ENCODE assay signal across 11 cellular contexts in the genomic region with DNA sequence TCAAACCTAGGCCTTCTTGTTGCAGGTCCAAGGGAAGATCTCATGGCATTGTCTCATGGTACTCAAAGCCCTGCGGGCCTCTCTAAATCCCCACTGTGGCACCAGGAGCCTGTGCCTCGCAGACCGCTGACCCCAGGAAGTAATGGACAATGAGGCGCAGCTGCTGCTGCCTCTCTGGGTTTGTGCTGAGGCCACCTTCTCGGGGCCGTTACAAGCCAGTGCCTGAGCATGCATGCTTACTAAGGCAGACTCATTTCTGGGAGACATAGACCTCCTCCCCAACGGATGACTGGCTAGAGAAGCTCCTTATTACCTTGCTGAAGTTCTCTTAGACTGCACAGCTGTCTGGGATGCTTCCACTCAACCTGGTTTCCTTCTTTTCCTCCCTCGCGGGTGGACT. TPM values are rescaled to one million over a fixed set of nuclear protein-coding genes. Genes with fewer than 3 reads are reported as not detected.
DNase-seq lines count a peak whose midpoint lies in the region; ATAC-seq, FAIRE-seq and TF ChIP-seq lines count a peak whose summit lies in the region.
"Had no signal": no experiment of that assay in that cellular context is flagged by ENCODE, and none has a peak within 500 bp of the region (broad histone marks: within the 10 kb centered on the region; RNA-seq: fewer than 3 reads in every experiment).

No MANE protein-coding gene starts in this region.

- H3K9ac ChIP-seq in H9 (ENCODE audit: extremely low read depth, insufficient read length, low read length) (no peak overlapping the region), keratinocyte (ENCODE audit: control insufficient read depth, extremely low read depth, insufficient read depth, low read length) (no peak overlapping the region)

- H2AFZ ChIP-seq in H9 (ENCODE audit: low read length) (no peak overlapping the region), keratinocyte (ENCODE audit: control insufficient read depth, low read length) (no peak overlapping the region)

- H2BK120ac ChIP-seq in H9 (ENCODE audit: low read depth, low read length, poor library complexity, severe bottlenecking), result no peak overlapping the region

- no peak for DNase-seq in H9
- DNase-seq in ascending aorta (ENCODE audit: low spot score in 2 of 2), result no peak
- no peak for DNase-seq in keratinocyte (ENCODE audit: low read depth, low spot score)
- DNase-seq in skeletal muscle cell (ENCODE audit: low read depth), result no peak
- no peak for DNase-seq in left lung
- DNase-seq in mesenteric fat pad (ENCODE audit: low spot score), result no peak
- no peak for DNase-seq in OCI-M2 (lab: John Stamatoyannopoulos, UW; ENCODE audit: unreplicated experiment)
- DNase-seq: adrenal gland; stimulated activated CD4-positive, alpha-beta T cell treated with anti-CD3 and anti-CD28 coated beads, Interleukin-4, amount 100 ng/mL, for 4 hours had no signal

- H4K5ac ChIP-seq in H9 (ENCODE audit: insufficient read length, low read depth, low read length), result no peak overlapping the region

- dilution Hi-C loops in keratinocyte (cut with MboI; ENCODE audit: extremely low pct_ligation_motif_present, low sequenced_read_pairs), result no loop called here

- H2AK5ac ChIP-seq in H9 (ENCODE audit: insufficient read length, low read length), result no peak overlapping the region

- peaks cover 0 to 5% of the 10 kb centered on the region in 2 donors for H3K36me3 ChIP-seq in ascending aorta
- H3K36me3 ChIP-seq in keratinocyte (ENCODE audit: control insufficient read depth in 2 of 2, extremely low read depth in 1 of 2, insufficient read depth in 2 of 2, low read length in 2 of 2), result no peaks in the 10 kb centered on the region
- H3K36me3 ChIP-seq in left lung, result no peaks in the 10 kb centered on the region
- H3K36me3 ChIP-seq: adrenal gland had no signal

- H2BK5ac ChIP-seq in H9 (ENCODE audit: insufficient read length, low read length), result no peak overlapping the region

- H3K36me3 Mint-ChIP-seq in H9 (ENCODE audit: insufficient read depth in 1 of 3, low read depth in 3 of 3), result peaks cover 0 to 4% (median 3%) of the 10 kb centered on the region in 3 experiments; a peak in 1 of 7 replicates

- no peak overlapping the region for H3K14ac ChIP-seq in H9 (ENCODE audit: insufficient read depth, low read length)

- FAIRE-seq in keratinocyte (lab: Jason Lieb, UNC), result no peak
- FAIRE-seq: G401.6 had no signal

- H3K4me1 ChIP-seq in H9 (ENCODE audit: insufficient read depth, low read length) (0 out of 2 replicates have a peak, but pooled peaks cover 3% of the 10 kb centered on the region), ascending aorta (peaks cover 4 to 17% of the 10 kb centered on the region in 2 donors), keratinocyte (ENCODE audit: control insufficient read depth, extremely low read depth, insufficient read depth, low read length) (peaks cover 8% of the 10 kb centered on the region), left lung (peaks cover 0 to 11% of the 10 kb centered on the region in 2 donors)

- H3K27me3 Mint-ChIP-seq in H9 (ENCODE audit: low read depth), result no peaks in the 10 kb centered on the region

- H3K9me3 ChIP-seq in H9 (ENCODE audit: control insufficient read depth, low read depth, low read length) (no peaks in the 10 kb centered on the region), ascending aorta (no peaks in the 10 kb centered on the region), keratinocyte (ENCODE audit: control insufficient read depth, low read depth, low read length) (no peaks in the 10 kb centered on the region), left lung (no peaks in the 10 kb centered on the region)
- H3K9me3 ChIP-seq: adrenal gland had no signal

- H3K27ac ChIP-seq in H9 (ENCODE audit: insufficient read length, low read depth, low read length), result no peak overlapping the region
- peak overlapping the region in 1 of 2 donors; percentile 63 for H3K27ac ChIP-seq in ascending aorta
- H3K27ac ChIP-seq in keratinocyte (ENCODE audit: control insufficient read depth, insufficient read depth, low read length), result no peak overlapping the region
- H3K27ac ChIP-seq in left lung, result no peak overlapping the region

- H4K91ac ChIP-seq in H9 (ENCODE audit: insufficient read length, low read depth, low read length), result no peak overlapping the region

- H3K4me3 ChIP-seq in ascending aorta, result peak overlapping the region; percentile 52 to 54
- peak overlapping the region in 1 of 3 experiments; percentile 82 for H3K4me3 ChIP-seq in keratinocyte (ENCODE audit: control insufficient read depth in 2 of 3, extremely low read depth in 1 of 3, insufficient read depth in 2 of 3, low read depth in 1 of 3, low read length in 3 of 3)
- peak overlapping the region; percentile 60 for H3K4me3 ChIP-seq in skeletal muscle cell (ENCODE audit: low read depth, low read length)
- H3K4me3 ChIP-seq in left lung, result peak overlapping the region in 1 of 2 donors; percentile 46

- H3K79me2 ChIP-seq in H9 (ENCODE audit: insufficient read depth, low read length) (no peaks in the 10 kb centered on the region), keratinocyte (ENCODE audit: control insufficient read depth, insufficient read depth, low read length) (no peaks in the 10 kb centered on the region)

- no peak overlapping the region for H3K18ac ChIP-seq in H9 (ENCODE audit: insufficient read length, low read depth, low read length)

- H3K27ac Mint-ChIP-seq in H9, result no peak overlapping the region

- H4K20me1 ChIP-seq in H9 (ENCODE audit: control insufficient read depth, insufficient read depth, insufficient read length) (no peaks in the 10 kb centered on the region), keratinocyte (ENCODE audit: control insufficient read depth, extremely low read depth, insufficient read depth, low read length) (no peaks in the 10 kb centered on the region)

- no peaks in the 10 kb centered on the region for H3K9me1 ChIP-seq in keratinocyte (ENCODE audit: control insufficient read depth, extremely low read depth, insufficient read depth, low read length)

- peak overlapping the region; percentile 28 to 79 for H3K4me3 Mint-ChIP-seq in H9

- no peaks in the 10 kb centered on the region for H3K79me1 ChIP-seq in H9 (ENCODE audit: insufficient read depth, low read depth, low read length, poor library complexity, severe bottlenecking)

- H3T11ph ChIP-seq in H9 (ENCODE audit: low read length), result no peak overlapping the region

- no peak for TF ChIP-seq CTCF in H9 (conservative IDR thresholded peaks at IDR 0.05)
- TF ChIP-seq CTCF in ascending aorta (IDR thresholded peaks at IDR 0.05), result no peak
- no peak for TF ChIP-seq CTCF in keratinocyte (optimal IDR thresholded peaks at IDR 0.05 in 1 of 3, IDR thresholded peaks at IDR 0.05 in 1 of 3, conservative IDR thresholded peaks at IDR 0.05 in 1 of 3; ENCODE audit: extremely low read depth in 1 of 3, insufficient read depth in 2 of 3, low read length in 3 of 3)
- no peak for TF ChIP-seq CTCF in left lung (IDR thresholded peaks at IDR 0.05)

- WGBS in H9 (ENCODE audit: extremely low coverage, insufficient read length, low lambda C conversion rate), result no CpG with 5 or more reads among the region's 9 CpGs

- no peak overlapping the region for H3K56ac ChIP-seq in H9 (ENCODE audit: insufficient read length, low read depth, low read length)

- H3K4me2 ChIP-seq in H9 (ENCODE audit: insufficient read depth, insufficient read length, low read length), result peak overlapping the region; percentile 47
- peak overlapping the region; percentile 97 for H3K4me2 ChIP-seq in keratinocyte (ENCODE audit: control insufficient read depth, extremely low read depth, insufficient read depth, low read depth, low read length)

- no peak overlapping the region for H2BK12ac ChIP-seq in H9 (ENCODE audit: insufficient read length, low read depth, low read length)

- H3K23ac ChIP-seq in H9 (ENCODE audit: insufficient read length, low read depth, low read length), result no peak overlapping the region

- H3K23me2 ChIP-seq in H9 (ENCODE audit: insufficient read length, low read depth, low read length, poor library complexity, severe bottlenecking), result no peaks in the 10 kb centered on the region

- H3K27me3 ChIP-seq in H9 (ENCODE audit: insufficient read depth, low read length) (no peaks in the 10 kb centered on the region), ascending aorta (no peaks in the 10 kb centered on the region), keratinocyte (ENCODE audit: control insufficient read depth, extremely low read depth, insufficient read depth, low read length) (no peaks in the 10 kb centered on the region), left lung (no peaks in the 10 kb centered on the region)
- H3K27me3 ChIP-seq: adrenal gland had no signal

- H3K4ac ChIP-seq in H9 (ENCODE audit: low read depth, low read length), result no peak overlapping the region

- ATAC-seq in left lung (no peak), HG03469 (IDR thresholded peaks at IDR 0.05; ENCODE audit: unreplicated experiment) (no peak)

- no peak overlapping the region for H2BK15ac ChIP-seq in H9 (ENCODE audit: low read depth, low read length)

- H2BK20ac ChIP-seq in H9 (ENCODE audit: low read depth, low read length, poor library complexity, severe bottlenecking), result no peak overlapping the region

- no peak overlapping the region for H4K8ac ChIP-seq in H9 (replicated peaks; ENCODE audit: insufficient read length, low read depth, low read length)

- no peaks in the 10 kb centered on the region for H3K9me3 Mint-ChIP-seq in H9

- intact Hi-C loops in ascending aorta (cut with DNase I) (loop anchor here (2.0 to 10.0 kb wide), 4 partner anchors 22 to 596 kb away; partner anchors contain the start of genes NFKB1, SLC9B1 and SLC9B2), left lung (cut with DNase I) (no loop called here)

- peaks cover 14 to 15% of the 10 kb centered on the region in 2 experiments for H3K4me1 Mint-ChIP-seq in H9

RNA-seq across cellular contexts. Expression of gene BDH2, which starts 1.3 kb away (rescaled TPM):
- total RNA-seq in H9 (2021), result 39.3 and 40.2 TPM in 2 replicates
- 13.9 TPM for total RNA-seq in ascending aorta
- polyA plus RNA-seq in keratinocyte, result 31.6 to 58.1 TPM (median 51.3 TPM) in 3 replicates
- polyA plus RNA-seq in keratinocyte (2011; ENCODE audit: low read depth), result 17.1 TPM
- 26.6 and 41.6 TPM in 2 replicates for polyA plus RNA-seq in keratinocyte (2011; cell fraction: cytosol; rRNA removed)
- 61.5 and 67.4 TPM in 2 replicates for polyA plus RNA-seq in keratinocyte (2011; cell fraction: nucleus; rRNA removed)
- polyA plus RNA-seq in keratinocyte (2012; ENCODE audit: low replicate concordance), result 24.1 and 24.7 TPM in 2 replicates
- 2.9 to 13.8 TPM (median 13.2 TPM) in 3 replicates for polyA minus RNA-seq in keratinocyte
- 19.4 TPM for polyA minus RNA-seq in keratinocyte (2011; cell fraction: cytosol; rRNA and poly(A)+ RNA removed)
- 7.9 and 14.3 TPM in 2 replicates for polyA minus RNA-seq in keratinocyte (2011; cell fraction: nucleus; rRNA and poly(A)+ RNA removed)
- 10 to 100 TPM; 27.2 to 64.2 TPM for total RNA-seq in left lung
- 31.4 TPM for total RNA-seq in mesenteric fat pad

RNA-seq across cellular contexts. Expression of gene SLC9B2, which starts 21.8 kb away (rescaled TPM):
- total RNA-seq in H9 (2021) (6.8 and 7.3 TPM in 2 replicates), ascending aorta (15.6 TPM), left lung (1 to 10 TPM; 8.5 to 9.6 TPM), mesenteric fat pad (17.2 TPM)
- polyA plus RNA-seq in keratinocyte, result 10.8 to 14.6 TPM (median 14.0 TPM) in 3 replicates
- 14.2 TPM for polyA plus RNA-seq in keratinocyte (2011; ENCODE audit: low read depth)
- polyA plus RNA-seq in keratinocyte (2011; cell fraction: cytosol; rRNA removed), result 12.6 and 20.5 TPM in 2 replicates
- polyA plus RNA-seq in keratinocyte (2011; cell fraction: nucleus; rRNA removed), result 13.3 and 16.5 TPM in 2 replicates
- polyA plus RNA-seq in keratinocyte (2012; ENCODE audit: low replicate concordance), result 7.8 and 14.3 TPM in 2 replicates
- 6.6 to 31.2 TPM (median 15.2 TPM) in 3 replicates for polyA minus RNA-seq in keratinocyte
- 14.0 TPM for polyA minus RNA-seq in keratinocyte (2011; cell fraction: cytosol; rRNA and poly(A)+ RNA removed)
- polyA minus RNA-seq in keratinocyte (2011; cell fraction: nucleus; rRNA and poly(A)+ RNA removed), result 13.1 and 21.8 TPM in 2 replicates
